20 cellular contexts compared by ENCODE assay signal in the genomic region with DNA sequence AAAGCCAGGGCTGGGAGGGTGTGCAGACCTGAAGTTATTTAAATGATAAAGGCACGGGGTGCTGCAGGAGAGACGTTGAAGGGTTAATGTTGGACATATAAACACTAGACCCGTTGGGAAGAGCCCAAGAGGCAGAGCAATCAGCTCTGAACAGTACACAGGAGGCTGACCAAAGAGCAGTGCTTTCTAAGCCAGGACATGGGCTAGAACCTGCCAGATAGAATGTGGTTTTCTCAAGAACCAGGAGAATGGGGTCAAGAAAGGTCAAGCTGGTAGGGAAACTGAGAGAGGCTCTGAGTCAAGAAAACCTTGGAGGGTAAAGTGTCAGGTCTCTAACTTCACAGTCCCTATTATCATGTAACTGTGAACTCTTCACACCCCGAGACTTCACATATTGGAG.
"Had no signal": no experiment of that assay in that cellular context is flagged by ENCODE, and none has a peak within 500 bp of the region (broad histone marks: within the 10 kb centered on the region; RNA-seq: fewer than 3 reads in every experiment).

No MANE protein-coding gene starts in this region.

- H3K9ac ChIP-seq: SK-N-SH had no signal

- H3K4me1 Mint-ChIP-seq: IgD-negative memory B cell had no signal

- H3K36me3 Mint-ChIP-seq: IgD-negative memory B cell had no signal

- H3K4me2 ChIP-seq: SK-N-SH had no signal

- H3K4me3 Mint-ChIP-seq: IgD-negative memory B cell had no signal

- H3K27ac ChIP-seq: RWPE1 had no signal

- H3K9me3 ChIP-seq: SK-N-SH had no signal

- H3K27me3 Mint-ChIP-seq: IgD-negative memory B cell had no signal

- ATAC-seq: Panc1, PC-3 had no signal

- DNase-seq: KBM-7, MV-4-11, NCI-H1048, NCI-H1105, NCI-H1417, NCI-H1436 treated with DMSO at 0.1 percent for 48 hours, NCI-H1694, NCI-H187 treated with DMSO at 0.1 percent for 48 hours, NCI-H2029 treated with DMSO at 0.1 percent for 48 hours, NCI-H2227 treated with DMSO at 0.1 percent for 48 hours, NCI-H524, NCI-H526 treated with DMSO at 0.1 percent for 48 hours, NCI-H748 treated with DMSO at 0.1 percent for 48 hours, PC-3, SHP77, SK-N-SH, T-helper 1 cell had no signal
